In genomic region chr22:42770448-42770726, GRCh38 we compare ENCODE assay signal across 17 cellular contexts. TPM values are rescaled to one million over a fixed set of nuclear protein-coding genes. Genes with fewer than 3 reads are reported as not detected.
DNase-seq lines count a peak whose midpoint lies in the region; ATAC-seq, FAIRE-seq and TF ChIP-seq lines count a peak whose summit lies in the region.
"Had no signal": no experiment of that assay in that cellular context is flagged by ENCODE, and none has a peak within 500 bp of the region (broad histone marks: within the 10 kb centered on the region; RNA-seq: fewer than 3 reads in every experiment).

No MANE protein-coding gene starts in this region.

- no peak for FAIRE-seq in GM12878 (lab: Jason Lieb, UNC)

- H3K4me3 Mint-ChIP-seq in nephron progenitor cell, result no peak overlapping the region
- no peak overlapping the region for H3K4me3 Mint-ChIP-seq in activated naive CD8-positive, alpha-beta T cell treated with anti-CD3 and anti-CD28 coated beads for 36 hours
- H3K4me3 Mint-ChIP-seq: activated CD4-positive, alpha-beta T cell treated with anti-CD3 and anti-CD28 coated beads for 36 hours; stimulated activated naive CD8-positive, alpha-beta T cell treated with anti-CD3 and anti-CD28 coated beads, Interleukin-15, Interleukin-2, amounts not matched to agents 100 ng/mL and 50 ng/mL, for 24 hours had no signal

- intact Hi-C loops in Right ventricle myocardium superior (cut with DNase I), result no loop called here
- intact Hi-C loops in GM12878 (cut with micrococcal nuclease; ENCODE audit: unreplicated experiment), result no loop called here
- intact Hi-C loops in uterus (cut with DNase I; ENCODE audit: low total_unique reads), result no loop called here

- in situ Hi-C loops in GM12878 (cut with MboI), result no loop called here

- no peak overlapping the region for H2AFZ ChIP-seq in GM12878 (ENCODE audit: control insufficient read depth, low read depth, low read length)

- RAD21 ChIA-PET in GM12878 (lab: Charles Lee; ENCODE audit: unreplicated experiment), result interaction anchor here (1.0 to 3.0 kb wide), 6 partner anchors 11 to 417 kb away, joined by 3 to 14 read pairs (median 4); partner anchors contain the start of gene ARFGAP3

- H3K4me1 ChIP-seq in right atrium auricular region (peaks cover 0 to 15% of the 10 kb centered on the region in 2 donors), GM12878 (ENCODE audit: control insufficient read depth, insufficient read depth, low read length) (peaks cover 38% of the 10 kb centered on the region), uterus (peaks cover 0 to 6% of the 10 kb centered on the region in 2 donors)

- H3K4me1 Mint-ChIP-seq in nephron progenitor cell, result peaks cover 54% of the 10 kb centered on the region
- H3K4me1 Mint-ChIP-seq in activated naive CD8-positive, alpha-beta T cell treated with anti-CD3 and anti-CD28 coated beads for 36 hours, result peaks cover 2% of the 10 kb centered on the region
- H3K4me1 Mint-ChIP-seq: activated CD4-positive, alpha-beta T cell treated with anti-CD3 and anti-CD28 coated beads for 36 hours had no signal

- peak overlapping the region; percentile 1 to 8 for H3K27ac ChIP-seq in right atrium auricular region
- peak overlapping the region; percentile 70 for H3K27ac ChIP-seq in GM12878 (ENCODE audit: control insufficient read depth, insufficient read depth)
- H3K27ac ChIP-seq in uterus, result peak overlapping the region; percentile 53 to 56
- H3K27ac ChIP-seq: dorsolateral prefrontal cortex, neutrophil had no signal

- H3K27me3 ChIP-seq in right atrium auricular region, result no peaks in the 10 kb centered on the region
- H3K27me3 ChIP-seq in GM12878 (replicated peaks in 1 of 2; ENCODE audit: control insufficient read depth in 2 of 2, insufficient read depth in 2 of 2, low read length in 1 of 2), result no peaks in the 10 kb centered on the region; a peak in 1 of 4 replicates
- no peaks in the 10 kb centered on the region for H3K27me3 ChIP-seq in uterus
- H3K27me3 ChIP-seq: adrenal gland, dorsolateral prefrontal cortex, neutrophil had no signal

- H3K79me2 ChIP-seq in GM12878 (ENCODE audit: control insufficient read depth, insufficient read depth, low read length), result no peaks in the 10 kb centered on the region

- H3K36me3 ChIP-seq in right atrium auricular region (no peaks in the 10 kb centered on the region), GM12878 (ENCODE audit: control insufficient read depth in 2 of 2, insufficient read depth in 2 of 2, low read length in 1 of 2) (no peaks in the 10 kb centered on the region), uterus (no peaks in the 10 kb centered on the region)
- H3K36me3 ChIP-seq: adrenal gland, neutrophil had no signal

- SMC1A ChIA-PET in GM12878 (lab: Charles Lee; ENCODE audit: uncharacterized antibody, unreplicated experiment), result interaction anchor here (1.8 to 2.7 kb wide), 2 partner anchors 18 to 53 kb away, joined by 5 to 12 read pairs; no protein-coding TSS in a partner anchor

- no peak for TF ChIP-seq RAD21 in GM12878 (IDR thresholded peaks at IDR 0.05; ENCODE audit: insufficient read depth, low read depth, low read length)

- H3K9ac ChIP-seq in GM12878 (ENCODE audit: control insufficient read depth, insufficient read depth, low read length), result no peak overlapping the region

- TF ChIP-seq CTCF in right atrium auricular region (IDR thresholded peaks at IDR 0.05) (no peak), GM12878 (IDR thresholded peaks at IDR 0.05 in 2 of 3, conservative IDR thresholded peaks at IDR 0.05 in 1 of 3; ENCODE audit: control insufficient read depth in 2 of 3, extremely low read depth in 1 of 3, insufficient read depth in 1 of 3, low read depth in 3 of 3, low read length in 3 of 3) (no peak), nephron progenitor cell (IDR thresholded peaks at IDR 0.05) (no peak), uterus (IDR thresholded peaks at IDR 0.05) (no peak)

- H3K27ac Mint-ChIP-seq in nephron progenitor cell, result peak overlapping the region; percentile 91
- no peak overlapping the region for H3K27ac Mint-ChIP-seq in activated naive CD8-positive, alpha-beta T cell treated with anti-CD3 and anti-CD28 coated beads for 36 hours
- H3K27ac Mint-ChIP-seq: activated CD4-positive, alpha-beta T cell treated with anti-CD3 and anti-CD28 coated beads for 36 hours; CD14-positive monocyte; stimulated activated naive CD8-positive, alpha-beta T cell treated with anti-CD3 and anti-CD28 coated beads, Interleukin-15, Interleukin-2, amounts not matched to agents 100 ng/mL and 50 ng/mL, for 24 hours had no signal

- H3K27me3 Mint-ChIP-seq in nephron progenitor cell (ENCODE audit: low read depth, poor library complexity), result no peaks in the 10 kb centered on the region
- H3K27me3 Mint-ChIP-seq in activated naive CD8-positive, alpha-beta T cell treated with anti-CD3 and anti-CD28 coated beads for 36 hours, result peaks cover 13% of the 10 kb centered on the region
- H3K27me3 Mint-ChIP-seq: stimulated activated naive CD8-positive, alpha-beta T cell treated with anti-CD3 and anti-CD28 coated beads, Interleukin-15, Interleukin-2, amounts not matched to agents 100 ng/mL and 50 ng/mL, for 24 hours had no signal

- DNase-seq in right atrium auricular region (ENCODE audit: low spot score), result no peak
- DNase-seq in Right ventricle myocardium superior, result no peak
- no peak for DNase-seq in GM12878 (ENCODE audit: low read depth, low spot score)
- DNase-seq in nephron progenitor cell, result no peak
- no peak for DNase-seq in uterus
- DNase-seq in activated naive CD8-positive, alpha-beta T cell treated with anti-CD3 and anti-CD28 coated beads for 36 hours, result no peak
- DNase-seq: activated CD4-positive, alpha-beta T cell treated with anti-CD3 and anti-CD28 coated beads for 36 hours; activated effector memory CD4-positive, alpha-beta T cell treated with anti-CD3 and anti-CD28 coated beads, Interleukin-2, amount 50 U/mL, for 16 hours; dorsolateral prefrontal cortex; NCI-H187; NCI-H446 had no signal

- H3K36me3 Mint-ChIP-seq in nephron progenitor cell (ENCODE audit: low read depth), result no peaks in the 10 kb centered on the region
- H3K36me3 Mint-ChIP-seq in activated naive CD8-positive, alpha-beta T cell treated with anti-CD3 and anti-CD28 coated beads for 36 hours, result no peaks in the 10 kb centered on the region
- H3K36me3 Mint-ChIP-seq: CD14-positive monocyte had no signal

- TF ChIP-seq EP300 in GM12878 (IDR thresholded peaks at IDR 0.05; ENCODE audit: borderline replicate concordance in 1 of 2, control insufficient read depth in 1 of 2, low read depth in 2 of 2, low read length in 2 of 2), result no peak

- WGBS in GM12878 (ENCODE audit: insufficient coverage, insufficient replicate concordance, low lambda C conversion rate, missing lambda C conversion rate), result 46% methylated on average over 4 of the region's 4 CpGs

- POLR2A ChIA-PET in GM12878 (lab: Charles Lee), result interaction anchor here (0.5 to 1.6 kb wide), 5 partner anchors 18 to 107 kb away, joined by 3 to 14 read pairs (median 4); no protein-coding TSS in a partner anchor

- ATAC-seq in Right ventricle myocardium superior (ENCODE audit: poor library complexity), result no peak
- ATAC-seq in GM12878, result no peak
- ATAC-seq in HG02973 (IDR thresholded peaks at IDR 0.05; ENCODE audit: unreplicated experiment), result no peak
- no peak for ATAC-seq in HG03108 (IDR thresholded peaks at IDR 0.05; ENCODE audit: unreplicated experiment)
- ATAC-seq: activated CD4-positive, alpha-beta T cell treated with anti-CD3 and anti-CD28 coated beads for 36 hours had no signal

- no peaks in the 10 kb centered on the region for H4K20me1 ChIP-seq in GM12878 (ENCODE audit: control insufficient read depth, insufficient read depth)

- no peak for TF ChIP-seq POLR2A in GM12878 (IDR thresholded peaks at IDR 0.05; ENCODE audit: low read depth, low read length)
- TF ChIP-seq POLR2A in uterus (IDR thresholded peaks at IDR 0.05), result no peak

- BruUV-seq in GM12878 (replicated peaks; lab: Mats Ljungman, UMichigan), result TSS peak; percentile 85

- CTCF ChIA-PET in GM12878 (lab: Yijun Ruan, JAX), result interaction anchor here (1.2 to 1.4 kb wide), 4 partner anchors 9 to 121 kb away, joined by 3 to 4 read pairs (median 3); partner anchors contain the start of gene CYB5R3

- no peaks in the 10 kb centered on the region for H3K9me3 ChIP-seq in right atrium auricular region
- no peaks in the 10 kb centered on the region for H3K9me3 ChIP-seq in GM12878 (replicated peaks; ENCODE audit: control insufficient read depth, insufficient read depth, low read length)
- no peaks in the 10 kb centered on the region for H3K9me3 ChIP-seq in uterus
- H3K9me3 ChIP-seq: adrenal gland, neutrophil had no signal

- H3K9me3 Mint-ChIP-seq in nephron progenitor cell, result no peaks in the 10 kb centered on the region
- no peaks in the 10 kb centered on the region for H3K9me3 Mint-ChIP-seq in activated naive CD8-positive, alpha-beta T cell treated with anti-CD3 and anti-CD28 coated beads for 36 hours
- H3K9me3 Mint-ChIP-seq: CD14-positive monocyte; stimulated activated naive CD8-positive, alpha-beta T cell treated with anti-CD3 and anti-CD28 coated beads, Interleukin-15, Interleukin-2, amounts not matched to agents 100 ng/mL and 50 ng/mL, for 24 hours had no signal

- no peak overlapping the region for H3K4me3 ChIP-seq in right atrium auricular region
- H3K4me3 ChIP-seq in GM12878, result no peak overlapping the region
- H3K4me3 ChIP-seq in uterus, result peak overlapping the region in 1 of 2 donors; percentile 16

- H3K4me2 ChIP-seq in GM12878 (ENCODE audit: control insufficient read depth, insufficient read depth), result peak overlapping the region; percentile 97

RNA-seq across cellular contexts. Expression of gene A4GALT, which starts 49.7 kb away (rescaled TPM):
- 10 to 100 TPM; 40.8 to 78.6 TPM for total RNA-seq in right atrium auricular region
- 76.1 TPM for total RNA-seq in Right ventricle myocardium superior
- 22.1 and 26.5 TPM in 2 replicates for total RNA-seq in GM12878 (2013; cell fraction: nucleolus; rRNA removed)
- total RNA-seq in GM12878 (2014; rRNA removed), result 1.6 and 2.3 TPM in 2 replicates
- 0.51 and 1.1 TPM in 2 replicates for total RNA-seq in GM12878 (2014; rRNA removed; fragmentation: Illumina TruSeq; extraction: Trizol)
- 2.6 TPM in 2 replicates for total RNA-seq in GM12878 (2021)
- 1.0 TPM for polyA plus RNA-seq in GM12878 (2011; ENCODE audit: low read depth)
- polyA plus RNA-seq in GM12878 (2011; rRNA removed), result 1.8 and 3.9 TPM in 2 replicates
- 5.5 and 6.8 TPM in 2 replicates for polyA plus RNA-seq in GM12878 (2011; cell fraction: cytosol; rRNA removed)
- polyA plus RNA-seq in GM12878 (2011; cell fraction: nucleus; rRNA removed), result 8.8 and 12.0 TPM in 2 replicates
- polyA plus RNA-seq in GM12878 (2012), result 6.2 and 8.3 TPM in 2 replicates
- 0.25 TPM in 1 of 2 replicates, not detected in the other for polyA plus RNA-seq in GM12878 (2014; fragmentation: Illumina TruSeq; extraction: Trizol)
- under 1 TPM in 1 of 2 experiments, not detected in 1; 0.04 TPM for polyA plus RNA-seq in GM12878 (2014; fragmentation: Nextera tagmentation; extraction: Ambion mirVana)
- 2.6 and 2.7 TPM in 2 replicates for polyA plus RNA-seq in GM12878 (2014; rRNA removed)
- polyA plus RNA-seq in GM12878 (2016; fragmentation: Nextera tagmentation; extraction: Ambion mirVana), result 1 to 10 TPM; 2.2 to 3.4 TPM
- 3.7 and 8.6 TPM in 2 replicates for polyA minus RNA-seq in GM12878 (2011; rRNA and poly(A)+ RNA removed)
- 3.5 and 5.2 TPM in 2 replicates for polyA minus RNA-seq in GM12878 (2011; cell fraction: cytosol; rRNA and poly(A)+ RNA removed)
- 3.5 and 6.6 TPM in 2 replicates for polyA minus RNA-seq in GM12878 (2011; cell fraction: nucleus; rRNA and poly(A)+ RNA removed)
- 10 to 100 TPM in 3 of 4 donors, 1 to 10 TPM in 1; 4.4 to 100.0 (median 19.6) TPM for total RNA-seq in uterus
- under 1 TPM in 1 of 2 experiments, not detected in 1; 0.08 TPM for total RNA-seq in activated naive CD8-positive, alpha-beta T cell treated with anti-CD3 and anti-CD28 coated beads for 36 hours
- total RNA-seq: activated CD4-positive, alpha-beta T cell treated with anti-CD3 and anti-CD28 coated beads for 36 hours had no signal
- polyA plus RNA-seq: CD14-positive monocyte had no signal

Comparison
In these comparisons a context has a peak if more than half of its experiments do, and no peak if none do; other contexts are left out.
1. H3K27ac ChIP-seq: peak in every context shown above with its lines; median percentile 70 in GM12878; 54 in uterus; 4 in right atrium auricular region.